8 cellular contexts compared by ENCODE assay signal in the genomic region with DNA sequence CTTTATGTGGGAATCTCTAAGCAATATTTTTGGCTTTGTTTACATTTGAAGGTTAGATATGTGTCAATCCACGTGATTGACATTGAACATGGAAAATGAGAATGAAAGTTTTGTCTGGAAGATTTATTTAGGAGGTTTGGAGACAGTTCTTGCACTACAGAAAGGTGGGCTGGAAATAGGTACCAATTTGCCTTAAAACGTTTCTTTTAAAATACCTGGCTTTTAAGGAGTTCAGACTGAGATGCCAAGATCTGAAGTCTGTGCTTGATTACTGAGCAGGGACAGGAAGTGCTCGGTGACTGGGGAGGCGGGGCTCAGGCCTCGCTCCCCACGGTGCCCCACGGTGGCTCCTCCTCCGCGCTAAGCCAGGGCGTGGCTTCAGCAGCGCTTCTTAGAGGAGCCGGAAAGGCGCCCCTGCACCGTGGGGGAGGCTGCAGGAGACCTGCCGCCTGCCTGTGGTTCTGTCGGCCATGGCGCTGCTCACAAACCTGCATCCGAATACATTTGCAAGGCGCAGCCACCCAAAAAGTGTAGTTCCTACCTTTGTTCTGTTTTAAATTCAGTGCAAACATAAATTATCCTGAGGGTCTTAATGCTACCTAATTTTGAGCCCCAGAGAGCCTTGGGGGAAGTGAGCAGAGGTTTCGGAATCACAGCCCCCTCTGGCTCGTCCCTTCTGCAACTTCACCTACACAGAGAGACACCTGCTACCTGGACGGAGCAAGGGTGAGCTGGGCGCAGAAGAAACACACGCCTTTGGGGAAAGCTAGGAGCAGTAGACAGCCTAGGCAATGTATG. TPM values are rescaled to one million over a fixed set of nuclear protein-coding genes. Genes with fewer than 3 reads are reported as not detected.
DNase-seq lines count a peak whose midpoint lies in the region; ATAC-seq, FAIRE-seq and TF ChIP-seq lines count a peak whose summit lies in the region.

No MANE protein-coding gene starts in this region.

- DNase-seq in C1 segment of cervical spinal cord (lab: John Stamatoyannopoulos, UW), result peak in 13 of 14 donors; percentile 19 to 85 (median 47)
- DNase-seq in HPDE6-E6E7 (ENCODE audit: extremely low spot score), result peak; percentile 74
- peak; percentile 94 for DNase-seq in NT2/D1 (ENCODE audit: low read depth, low spot score)
- peak; percentile 92 for DNase-seq in activated CD8-positive, alpha-beta memory T cell treated with anti-CD3 and anti-CD28 coated beads, Interleukin-2, amount 50 U/mL, for 1 hour (ENCODE audit: extremely low read depth)
- peak; percentile 80 for DNase-seq in endothelial cell of umbilical vein (ENCODE audit: low read depth, low spot score)
- peak; percentile 78 to 86 for DNase-seq in mesothelial cell of epicardium (ENCODE audit: low spot score in 2 of 2, unreplicated experiment in 2 of 2)
- peak; percentile 89 to 91 for DNase-seq in stimulated activated CD8-positive, alpha-beta memory T cell treated with anti-CD3 and anti-CD28 coated beads, Interleukin-2, amount 100 ng/mL, for 1 hour (ENCODE audit: low read depth in 2 of 2)

- H3K4me3 ChIP-seq in NT2/D1 (ENCODE audit: insufficient read length, low read depth) (peak overlapping the region; percentile 22), endothelial cell of umbilical vein (replicated peaks in 1 of 3; ENCODE audit: insufficient read depth in 1 of 3, low read depth in 1 of 3, low read length in 3 of 3) (peak overlapping the region in 2 of 3 experiments; percentile 3 to 12)

- dilution Hi-C loops in endothelial cell of umbilical vein (cut with MboI; ENCODE audit: extremely low pct_ligation_motif_present, low sequenced_read_pairs), result no loop called here

- H3K9ac ChIP-seq in NT2/D1 (ENCODE audit: insufficient read length, low read depth) (peak overlapping the region; percentile 73), endothelial cell of umbilical vein (replicated peaks; ENCODE audit: extremely low read depth, insufficient read depth, low read length) (no peak overlapping the region)

- peaks cover 35% of the 10 kb centered on the region for H3K4me1 Mint-ChIP-seq in mesothelial cell of epicardium

- no peaks in the 10 kb centered on the region for H3K79me2 ChIP-seq in endothelial cell of umbilical vein (ENCODE audit: control insufficient read depth, insufficient read depth, low read length)

- TF ChIP-seq POLR2A in endothelial cell of umbilical vein (IDR thresholded peaks at IDR 0.05; ENCODE audit: low read depth, low read length), result peak; percentile 28

- no peaks in the 10 kb centered on the region for H3K9me1 ChIP-seq in endothelial cell of umbilical vein (replicated peaks; ENCODE audit: control insufficient read depth, extremely low read depth, insufficient read depth, low read length)

- H3K9me3 Mint-ChIP-seq in mesothelial cell of epicardium, result no peaks in the 10 kb centered on the region

- peaks cover 33% of the 10 kb centered on the region for H3K4me1 ChIP-seq in NT2/D1 (ENCODE audit: insufficient read depth, insufficient read length)
- H3K4me1 ChIP-seq in endothelial cell of umbilical vein (ENCODE audit: control insufficient read depth, extremely low read depth, insufficient read depth, low read length), result peaks cover 23% of the 10 kb centered on the region

- FAIRE-seq in endothelial cell of umbilical vein (lab: Jason Lieb, UNC), result peak; percentile 80

- H3K36me3 Mint-ChIP-seq in mesothelial cell of epicardium, result peaks cover 8% of the 10 kb centered on the region

- H3K4me3 Mint-ChIP-seq in mesothelial cell of epicardium, result peak overlapping the region; percentile 69

- H3K27me3 ChIP-seq in NT2/D1 (ENCODE audit: insufficient read depth, insufficient read length), result no peaks in the 10 kb centered on the region
- H3K27me3 ChIP-seq in endothelial cell of umbilical vein (ENCODE audit: control insufficient read depth in 2 of 2, insufficient read depth in 2 of 2, low read length in 2 of 2), result no peaks in the 10 kb centered on the region

- no peaks in the 10 kb centered on the region for H4K20me1 ChIP-seq in endothelial cell of umbilical vein (replicated peaks; ENCODE audit: control insufficient read depth, extremely low read depth, insufficient read depth, low read length)

- intact Hi-C loops in endothelial cell of umbilical vein (cut with micrococcal nuclease), result loop anchor here (1.0 to 10.0 kb wide), 5 partner anchors 49 to 350 kb away; a partner anchor contains a TSS

- peak overlapping the region; percentile 38 for H2AFZ ChIP-seq in endothelial cell of umbilical vein (ENCODE audit: low read depth, low read length)

- H3K36me3 ChIP-seq in NT2/D1 (ENCODE audit: insufficient read depth, insufficient read length, low read length), result peaks cover 30% of the 10 kb centered on the region
- H3K36me3 ChIP-seq in endothelial cell of umbilical vein (ENCODE audit: control insufficient read depth in 2 of 2, extremely low read depth in 1 of 2, insufficient read depth in 2 of 2, low read length in 2 of 2), result peaks cover 0 to 14% of the 10 kb centered on the region in 2 experiments

- CTCF ChIA-PET in endothelial cell of umbilical vein (lab: Charles Lee), result interaction anchor here (0.9 to 2.8 kb wide), 15 partner anchors 14 to 352 kb away, joined by 3 to 33 read pairs (median 3); no protein-coding TSS in a partner anchor

- TF ChIP-seq CTCF in endothelial cell of umbilical vein (IDR thresholded peaks at IDR 0.05; ENCODE audit: extremely low read depth in 1 of 2, insufficient read depth in 1 of 2, low read depth in 1 of 2, low read length in 2 of 2) (no peak), mesothelial cell of epicardium (IDR thresholded peaks at IDR 0.05; ENCODE audit: unreplicated experiment) (no peak)

- H3K27me3 Mint-ChIP-seq in mesothelial cell of epicardium (ENCODE audit: low read depth), result no peaks in the 10 kb centered on the region

- no TSS peak for BruUV-seq in endothelial cell of umbilical vein (replicated peaks; lab: Mats Ljungman, UMichigan)

- no peaks in the 10 kb centered on the region for H3K9me3 ChIP-seq in NT2/D1 (ENCODE audit: insufficient read depth, low read length)
- no peaks in the 10 kb centered on the region for H3K9me3 ChIP-seq in endothelial cell of umbilical vein (replicated peaks; ENCODE audit: control insufficient read depth, insufficient read depth, low read length)

- ATAC-seq in GM19397 (IDR thresholded peaks at IDR 0.05; ENCODE audit: unreplicated experiment), result peak; percentile 43

- no peak overlapping the region for H3K27ac ChIP-seq in endothelial cell of umbilical vein (ENCODE audit: insufficient read depth, low read depth, low read length)

- H3K27ac Mint-ChIP-seq in mesothelial cell of epicardium, result peak overlapping the region; percentile 88

- POLR2A ChIA-PET in endothelial cell of umbilical vein (lab: Charles Lee), result no interaction called here

- peak overlapping the region; percentile 52 for H3K4me2 ChIP-seq in endothelial cell of umbilical vein (ENCODE audit: insufficient read depth, low read length)

TF ChIP-seq in endothelial cell of umbilical vein, 7 proteins besides CTCF, POLR2A, EP300 and RAD21:
- TF ChIP-seq FOS (IDR thresholded peaks at IDR 0.05; ENCODE audit: borderline replicate concordance, insufficient read depth, low read length) (no peak), EZH2 (IDR thresholded peaks at IDR 0.05; ENCODE audit: borderline replicate concordance, low read depth, low read length, severe bottlenecking) (no peak), POLR2AphosphoS5 (IDR thresholded peaks at IDR 0.05; ENCODE audit: insufficient read depth, low read depth, low read length) (no peak)

RNA-seq across cellular contexts. Expression of a gene that starts 49.2 kb away (rescaled TPM):
- total RNA-seq in endothelial cell of umbilical vein (13.4 and 17.4 TPM in 2 replicates), mesothelial cell of epicardium (47.1 to 49.0 TPM (median 47.7 TPM) in 3 replicates)
- 25.9 and 30.1 TPM in 2 replicates for polyA plus RNA-seq in endothelial cell of umbilical vein
- 8.7 and 14.4 TPM in 2 replicates for polyA plus RNA-seq in endothelial cell of umbilical vein (2011; cell fraction: cytosol; rRNA removed)
- polyA plus RNA-seq in endothelial cell of umbilical vein (2011; cell fraction: nucleus; rRNA removed), result 62.5 and 71.0 TPM in 2 replicates
- 9.7 and 15.3 TPM in 2 replicates for polyA plus RNA-seq in endothelial cell of umbilical vein (2012)
- polyA minus RNA-seq in endothelial cell of umbilical vein, result 17.3 and 21.8 TPM in 2 replicates
- polyA minus RNA-seq in endothelial cell of umbilical vein (2011; cell fraction: cytosol; rRNA and poly(A)+ RNA removed), result 11.5 TPM
- 9.6 and 16.5 TPM in 2 replicates for polyA minus RNA-seq in endothelial cell of umbilical vein (2011; cell fraction: nucleus; rRNA and poly(A)+ RNA removed)

RNA-seq across cellular contexts. Expression of a gene that starts 49.3 kb away (rescaled TPM):
- total RNA-seq in endothelial cell of umbilical vein, result 34.6 and 34.7 TPM in 2 replicates
- polyA plus RNA-seq in endothelial cell of umbilical vein, result 11.4 and 17.9 TPM in 2 replicates
- 31.5 and 33.7 TPM in 2 replicates for polyA plus RNA-seq in endothelial cell of umbilical vein (2011; cell fraction: cytosol; rRNA removed)
- 6.7 and 11.3 TPM in 2 replicates for polyA plus RNA-seq in endothelial cell of umbilical vein (2011; cell fraction: nucleus; rRNA removed)
- 48.3 and 61.7 TPM in 2 replicates for polyA plus RNA-seq in endothelial cell of umbilical vein (2012)
- 6.3 and 6.5 TPM in 2 replicates for polyA minus RNA-seq in endothelial cell of umbilical vein
- 20.5 TPM for polyA minus RNA-seq in endothelial cell of umbilical vein (2011; cell fraction: cytosol; rRNA and poly(A)+ RNA removed)
- 3.9 and 4.8 TPM in 2 replicates for polyA minus RNA-seq in endothelial cell of umbilical vein (2011; cell fraction: nucleus; rRNA and poly(A)+ RNA removed)
- 28.2 to 31.0 TPM (median 29.9 TPM) in 3 replicates for total RNA-seq in mesothelial cell of epicardium
